In the genomic region with DNA sequence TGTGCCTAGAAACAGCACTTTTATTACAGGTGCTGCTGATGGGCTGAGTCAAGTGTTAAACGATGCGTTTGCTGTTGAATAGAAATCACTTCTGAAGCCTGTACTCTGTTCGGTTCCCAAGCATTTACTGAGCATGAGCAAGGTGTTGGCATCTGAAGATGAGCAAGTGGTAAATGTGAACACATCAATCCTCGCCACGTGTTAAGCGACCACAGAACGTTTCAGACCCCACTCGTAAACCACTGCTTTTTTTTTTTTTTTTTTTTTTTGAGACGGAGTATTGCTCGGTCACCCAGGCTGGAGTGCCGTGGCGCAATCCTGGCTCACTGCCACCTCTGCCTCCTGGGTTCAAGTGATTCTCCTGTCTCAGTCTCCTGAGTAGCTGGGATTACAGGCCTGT, we compare ENCODE assay signal across 27 cellular contexts.
"Had no signal": no experiment of that assay in that cellular context is flagged by ENCODE, and none has a peak within 500 bp of the region (broad histone marks: within the 10 kb centered on the region; RNA-seq: fewer than 3 reads in every experiment).

No MANE protein-coding gene starts in this region.

- H3K27ac ChIP-seq: ascending aorta, cardiac muscle cell, colonic mucosa, epithelial cell of prostate, parathyroid adenoma, psoas muscle, sigmoid colon, testis, transverse colon, WERI-Rb-1 had no signal

- H3K9me3 ChIP-seq: ascending aorta, colonic mucosa, psoas muscle, sigmoid colon, testis, transverse colon had no signal

- H3K4me3 Mint-ChIP-seq: activated naive CD8-positive, alpha-beta T cell; brain; neural crest cell had no signal

- H3K36me3 ChIP-seq: ascending aorta, cardiac muscle cell, colonic mucosa, sigmoid colon, transverse colon, WERI-Rb-1 had no signal

- H3K4me1 Mint-ChIP-seq: brain, neural crest cell had no signal

- H3K9ac ChIP-seq: parathyroid adenoma had no signal

- H3K27me3 ChIP-seq: ascending aorta, colonic mucosa, sigmoid colon, testis, transverse colon had no signal

- H3K27ac Mint-ChIP-seq: activated naive CD8-positive, alpha-beta T cell; brain had no signal

- H3K36me3 Mint-ChIP-seq: brain had no signal

- H3K79me2 ChIP-seq: parathyroid adenoma had no signal

- H3K4me3 ChIP-seq: ascending aorta, cardiac muscle cell, colonic mucosa, psoas muscle, sigmoid colon, testis, transverse colon had no signal

- DNase-seq: activated CD4-positive, alpha-beta T cell treated with anti-CD3 and anti-CD28 coated beads for 48 hours; activated CD4-positive, alpha-beta T cell treated with anti-CD3 and anti-CD28 coated beads, Interleukin-2, amount 50 U/mL, for 48 hours; activated CD8-positive, alpha-beta memory T cell treated with anti-CD3 and anti-CD28 coated beads for 24 hours; activated effector memory CD4-positive, alpha-beta T cell treated with Interleukin-2 at 50 U/mL for 16 hours; activated naive CD4-positive, alpha-beta T cell treated with Interleukin-2 at 50 U/mL for 16 hours; cerebellar nuclear complex; colonic mucosa; effector CD8-positive, alpha-beta T cell; left cardiac atrium; left ventricle myocardium superior; nucleus accumbens; psoas muscle; sigmoid colon; small intestine; stimulated activated naive CD4-positive, alpha-beta T cell; T1000; testis; transverse colon; WERI-Rb-1 had no signal

- H3K4me1 ChIP-seq: ascending aorta, colonic mucosa, parathyroid adenoma, psoas muscle, sigmoid colon, transverse colon had no signal

- H2AFZ ChIP-seq: parathyroid adenoma had no signal

- ATAC-seq: activated CD4-positive, CD25-positive, alpha-beta regulatory T cell treated with anti-CD3 and anti-CD28 coated beads, Interleukin-2, amount 50 U/mL, for 24 hours; left cardiac atrium; left ventricle myocardium superior; psoas muscle had no signal
